ENCODE assay signal across 19 cellular contexts in genomic region chr10:13231190-13231589, GRCh38. TPM values are rescaled to one million over a fixed set of nuclear protein-coding genes. Genes with fewer than 3 reads are reported as not detected.
DNase-seq lines count a peak whose midpoint lies in the region; ATAC-seq and TF ChIP-seq lines count a peak whose summit lies in the region.
"Had no signal": no experiment of that assay in that cellular context is flagged by ENCODE, and none has a peak within 500 bp of the region (broad histone marks: within the 10 kb centered on the region; RNA-seq: fewer than 3 reads in every experiment).

No MANE protein-coding gene starts in this region.

- no peak for TF ChIP-seq POLR2A in GM18505 (IDR thresholded peaks at IDR 0.05; ENCODE audit: borderline replicate concordance, extremely low read depth, insufficient read depth, insufficient read length)

- H3K27ac Mint-ChIP-seq in endothelial cell (ENCODE audit: unreplicated experiment): no peak overlapping the region
- H3K27ac Mint-ChIP-seq: CD4-positive, alpha-beta memory T cell had no signal

- no peaks in the 10 kb centered on the region for H3K9me3 Mint-ChIP-seq in endothelial cell (ENCODE audit: unreplicated experiment)
- H3K9me3 Mint-ChIP-seq: CD4-positive, alpha-beta memory T cell had no signal

- in situ Hi-C loops in ACHN (cut with HindIII; ENCODE audit: low pct_ligation_motif_present, low pct_unique_long_range_greater_than_20kb, low sequenced_read_pairs): no loop called here

- ATAC-seq in GM18505 (IDR thresholded peaks at IDR 0.05; ENCODE audit: unreplicated experiment): no peak
- ATAC-seq in GM21381 (IDR thresholded peaks at IDR 0.05; ENCODE audit: unreplicated experiment): no peak

- no peaks in the 10 kb centered on the region for H3K36me3 Mint-ChIP-seq in endothelial cell (ENCODE audit: low read depth, unreplicated experiment)
- H3K36me3 Mint-ChIP-seq: CD4-positive, alpha-beta memory T cell had no signal

- DNase-seq in activated effector memory CD4-positive, alpha-beta T cell treated with anti-CD3 and anti-CD28 coated beads, Interleukin-2, amount 50 U/mL, for 16 hours: peak; percentile 41
- DNase-seq in activated effector memory CD4-positive, alpha-beta T cell treated with Interleukin-2 at 50 U/mL for 16 hours: no peak
- DNase-seq in fibroblast of villous mesenchyme (ENCODE audit: low read depth) (peak; percentile 10), mesenteric fat pad (ENCODE audit: low spot score) (peak; percentile 26), ACHN (no peak), endothelial cell (ENCODE audit: low spot score) (no peak)
- DNase-seq: C1 segment of cervical spinal cord; Calu3; CD4-positive, alpha-beta memory T cell; COR-L47; DMS79 treated with DMSO at 0.1 percent for 48 hours; GF-D8; GM23248; H7; HCEC 1CT had no signal

- H3K4me1 Mint-ChIP-seq in endothelial cell (ENCODE audit: unreplicated experiment): peaks cover 7% of the 10 kb centered on the region
- H3K4me1 Mint-ChIP-seq: CD4-positive, alpha-beta memory T cell had no signal

- TF ChIP-seq CTCF in fibroblast of villous mesenchyme (IDR thresholded peaks at IDR 0.05; ENCODE audit: insufficient read depth, low read depth, low read length): no peak
- TF ChIP-seq CTCF in endothelial cell (IDR thresholded peaks at IDR 0.05; ENCODE audit: unreplicated experiment): no peak

- H3K4me3 Mint-ChIP-seq in endothelial cell (ENCODE audit: unreplicated experiment): no peak overlapping the region
- H3K4me3 Mint-ChIP-seq: CD4-positive, alpha-beta memory T cell had no signal

- peaks cover 3% of the 10 kb centered on the region for H3K27me3 Mint-ChIP-seq in endothelial cell (ENCODE audit: unreplicated experiment)

- no peak overlapping the region for H3K4me3 ChIP-seq in fibroblast of villous mesenchyme (ENCODE audit: low read depth, low read length)
- H3K4me3 ChIP-seq: GM23248 had no signal

RNA-seq across cellular contexts. Expression of gene UCMA, which starts 3.0 kb away (rescaled TPM):
- total RNA-seq in fibroblast of villous mesenchyme: not detected in 2 replicates
- not detected for total RNA-seq in mesenteric fat pad
- not detected for total RNA-seq in endothelial cell (ENCODE audit: unreplicated experiment)
- total RNA-seq: Calu3; CD4-positive, alpha-beta memory T cell; Daoy; G401; GM23248; H7 had no signal

Comparison
In these comparisons a context has a peak if more than half of its experiments do, and no peak if none do; other contexts are left out.
1. DNase-seq: peak in activated effector memory CD4-positive, alpha-beta T cell treated with anti-CD3 and anti-CD28 coated beads, Interleukin-2, amount 50 U/mL, for 16 hours (single experiment), fibroblast of villous mesenchyme (single experiment) and mesenteric fat pad (single experiment); none in activated effector memory CD4-positive, alpha-beta T cell treated with Interleukin-2 at 50 U/mL for 16 hours (single experiment), ACHN (single experiment) and endothelial cell (single experiment).